Comparison of ENCODE assay signal across 8 cellular contexts in the genomic region with DNA sequence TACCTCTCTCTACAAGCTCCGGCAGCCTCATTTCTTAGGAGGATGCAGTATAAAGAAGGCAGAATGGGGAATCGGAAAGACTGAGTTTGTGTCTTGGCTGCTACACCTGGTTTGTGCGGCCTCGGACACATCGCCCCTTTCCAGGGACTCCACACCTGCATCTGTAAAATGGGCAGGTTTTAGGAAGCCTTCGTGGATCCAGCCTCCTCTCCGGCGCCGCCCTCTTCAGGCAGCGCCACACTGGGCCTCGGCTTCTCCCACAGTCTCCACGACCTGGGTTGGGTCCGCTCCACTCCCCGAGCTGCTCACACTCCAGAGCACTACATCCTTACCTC. TPM values are rescaled to one million over a fixed set of nuclear protein-coding genes. Genes with fewer than 3 reads are reported as not detected.
A peak's percentile ranks its signal among the peaks of the same experiment; 100 is the strongest.
DNase-seq lines count a peak whose midpoint lies in the region; ATAC-seq, FAIRE-seq and TF ChIP-seq lines count a peak whose summit lies in the region.

No MANE protein-coding gene starts in this region.

- peaks cover 5% of the 10 kb centered on the region for H3K4me1 ChIP-seq in keratinocyte (ENCODE audit: control insufficient read depth, extremely low read depth, insufficient read depth, low read length)
- peaks cover 23% of the 10 kb centered on the region for H3K4me1 ChIP-seq in suprapubic skin

- TF ChIP-seq CTCF in keratinocyte (optimal IDR thresholded peaks at IDR 0.05 in 1 of 3, IDR thresholded peaks at IDR 0.05 in 1 of 3, conservative IDR thresholded peaks at IDR 0.05 in 1 of 3; ENCODE audit: extremely low read depth in 1 of 3, insufficient read depth in 2 of 3, low read length in 3 of 3): no peak
- TF ChIP-seq CTCF in suprapubic skin (IDR thresholded peaks at IDR 0.05): no peak

- peak overlapping the region; percentile 96 for H3K27ac Mint-ChIP-seq in activated naive CD8-positive, alpha-beta T cell treated with anti-CD3 and anti-CD28 coated beads, Interleukin-2, amount 10 ng/mL, durations not matched to agents 7 days and 5 days

- H4K20me1 ChIP-seq in keratinocyte (ENCODE audit: control insufficient read depth, extremely low read depth, insufficient read depth, low read length): peaks cover 2% of the 10 kb centered on the region

- H3K4me2 ChIP-seq in keratinocyte (ENCODE audit: control insufficient read depth, extremely low read depth, insufficient read depth, low read depth, low read length): peak overlapping the region; percentile 92

- H3K79me2 ChIP-seq in keratinocyte (ENCODE audit: control insufficient read depth, insufficient read depth, low read length): peaks cover 46% of the 10 kb centered on the region

- H3K9me3 ChIP-seq in keratinocyte (ENCODE audit: control insufficient read depth, low read depth, low read length) (no peaks in the 10 kb centered on the region), suprapubic skin (no peaks in the 10 kb centered on the region)

- peak; percentile 75 for DNase-seq in DMS53 (lab: John Stamatoyannopoulos, UW)
- DNase-seq in DMS53 treated with DMSO at 0.1 percent for 48 hours (lab: John Stamatoyannopoulos, UW; ENCODE audit: unreplicated experiment): no peak
- no peak for DNase-seq in activated naive CD8-positive, alpha-beta T cell treated with anti-CD3 and anti-CD28 coated beads, Interleukin-2, amount 10 ng/mL, durations not matched to agents 7 days and 5 days
- DNase-seq in keratinocyte (ENCODE audit: low read depth, low spot score): no peak
- no peak for DNase-seq in suprapubic skin (ENCODE audit: low spot score in 2 of 2)
- DNase-seq in NCI-H524 treated with DMSO at 0.1 percent for 48 hours (lab: John Stamatoyannopoulos, UW): no peak
- no peak for DNase-seq in AML-193 (lab: John Stamatoyannopoulos, UW)

- no peaks in the 10 kb centered on the region for H3K9me1 ChIP-seq in keratinocyte (ENCODE audit: control insufficient read depth, extremely low read depth, insufficient read depth, low read length)

- POLR2A ChIA-PET in activated naive CD8-positive, alpha-beta T cell treated with anti-CD3 and anti-CD28 coated beads, Interleukin-2, amount 10 ng/mL, durations not matched to agents 7 days and 5 days (lab: Charles Lee): interaction anchor here (1.3 to 2.5 kb wide), 4 partner anchors 18 to 191 kb away, joined by 3 to 15 read pairs (median 8); a partner anchor contains a TSS

- H3K27me3 ChIP-seq in keratinocyte (ENCODE audit: control insufficient read depth, extremely low read depth, insufficient read depth, low read length) (no peaks in the 10 kb centered on the region), suprapubic skin (no peaks in the 10 kb centered on the region)

- H3K4me3 Mint-ChIP-seq in activated naive CD8-positive, alpha-beta T cell treated with anti-CD3 and anti-CD28 coated beads, Interleukin-2, amount 10 ng/mL, durations not matched to agents 7 days and 5 days: peak overlapping the region; percentile 99

- peak overlapping the region; percentile 92 for H3K9ac ChIP-seq in keratinocyte (ENCODE audit: control insufficient read depth, extremely low read depth, insufficient read depth, low read length)

- no peak for FAIRE-seq in keratinocyte (lab: Jason Lieb, UNC)

- H2AFZ ChIP-seq in keratinocyte (ENCODE audit: control insufficient read depth, low read length): peak overlapping the region; percentile 88

- H3K36me3 Mint-ChIP-seq in activated naive CD8-positive, alpha-beta T cell treated with anti-CD3 and anti-CD28 coated beads, Interleukin-2, amount 10 ng/mL, durations not matched to agents 7 days and 5 days: peaks cover 6% of the 10 kb centered on the region

- H3K4me3 ChIP-seq in keratinocyte (ENCODE audit: control insufficient read depth in 2 of 3, extremely low read depth in 1 of 3, insufficient read depth in 2 of 3, low read depth in 1 of 3, low read length in 3 of 3) (peak overlapping the region; percentile 90 to 99 (median 90)), suprapubic skin (peak overlapping the region; percentile 64)

- no peak for TF ChIP-seq EP300 in suprapubic skin (IDR thresholded peaks at IDR 0.05)

- peaks cover 30% of the 10 kb centered on the region for H3K4me1 Mint-ChIP-seq in activated naive CD8-positive, alpha-beta T cell treated with anti-CD3 and anti-CD28 coated beads, Interleukin-2, amount 10 ng/mL, durations not matched to agents 7 days and 5 days

- H3K9me3 Mint-ChIP-seq in activated naive CD8-positive, alpha-beta T cell treated with anti-CD3 and anti-CD28 coated beads, Interleukin-2, amount 10 ng/mL, durations not matched to agents 7 days and 5 days: no peaks in the 10 kb centered on the region

- H3K36me3 ChIP-seq in keratinocyte (ENCODE audit: control insufficient read depth in 2 of 2, extremely low read depth in 1 of 2, insufficient read depth in 2 of 2, low read length in 2 of 2): peaks cover 6 to 9% of the 10 kb centered on the region in 2 experiments
- peaks cover 11% of the 10 kb centered on the region for H3K36me3 ChIP-seq in suprapubic skin

- TF ChIP-seq POLR2A in suprapubic skin (IDR thresholded peaks at IDR 0.05): no peak

- 14% methylated on average over 14 of the region's 14 CpGs for whole genome bisulfite sequencing in suprapubic skin

- peak; percentile 11 for ATAC-seq in HG03095 (IDR thresholded peaks at IDR 0.05; ENCODE audit: unreplicated experiment)
- peak; percentile 1 for ATAC-seq in activated naive CD8-positive, alpha-beta T cell treated with anti-CD3 and anti-CD28 coated beads, Interleukin-2, amount 10 ng/mL, durations not matched to agents 7 days and 5 days (ENCODE audit: low read depth)

- no peaks in the 10 kb centered on the region for H3K27me3 Mint-ChIP-seq in activated naive CD8-positive, alpha-beta T cell treated with anti-CD3 and anti-CD28 coated beads, Interleukin-2, amount 10 ng/mL, durations not matched to agents 7 days and 5 days

- H3K27ac ChIP-seq in keratinocyte (ENCODE audit: control insufficient read depth, insufficient read depth, low read length) (peak overlapping the region; percentile 91), suprapubic skin (peak overlapping the region; percentile 88)

- dilution Hi-C loops in keratinocyte (cut with MboI; ENCODE audit: extremely low pct_ligation_motif_present, low sequenced_read_pairs): loop anchor here (25.0 kb wide), 1 partner anchor 182 kb away; a partner anchor contains a TSS

RNA-seq across cellular contexts. Expression of a gene that starts 0.3 kb away (rescaled TPM):
- 10 to 100 TPM; 22.6 to 24.0 TPM for total RNA-seq in activated naive CD8-positive, alpha-beta T cell treated with anti-CD3 and anti-CD28 coated beads, Interleukin-2, amount 10 ng/mL, durations not matched to agents 7 days and 5 days
- 27.0 to 33.3 TPM (median 30.9 TPM) in 3 replicates for polyA plus RNA-seq in keratinocyte
- 25.9 TPM for polyA plus RNA-seq in keratinocyte (2011; ENCODE audit: low read depth)
- polyA plus RNA-seq in keratinocyte (2011; cell fraction: cytosol; rRNA removed): 21.4 and 34.2 TPM in 2 replicates
- polyA plus RNA-seq in keratinocyte (2011; cell fraction: nucleus; rRNA removed): 30.0 and 37.8 TPM in 2 replicates
- polyA plus RNA-seq in keratinocyte (2012; ENCODE audit: low replicate concordance): 28.3 and 48.5 TPM in 2 replicates
- 21.7 to 25.8 TPM (median 24.0 TPM) in 3 replicates for polyA minus RNA-seq in keratinocyte
- 16.3 TPM for polyA minus RNA-seq in keratinocyte (2011; cell fraction: cytosol; rRNA and poly(A)+ RNA removed)
- 14.7 and 16.8 TPM in 2 replicates for polyA minus RNA-seq in keratinocyte (2011; cell fraction: nucleus; rRNA and poly(A)+ RNA removed)
- 10 to 100 TPM; 16.9 to 46.2 (median 31.7) TPM for total RNA-seq in suprapubic skin
